Comparison of ENCODE assay signal across 15 cellular contexts in genomic region chr5:3597002-3597726, GRCh38. TPM values are rescaled to one million over a fixed set of nuclear protein-coding genes. Genes with fewer than 3 reads are reported as not detected.
DNase-seq lines count a peak whose midpoint lies in the region; ATAC-seq and TF ChIP-seq lines count a peak whose summit lies in the region.
"Had no signal": no experiment of that assay in that cellular context is flagged by ENCODE, and none has a peak within 500 bp of the region (broad histone marks: within the 10 kb centered on the region; RNA-seq: fewer than 3 reads in every experiment).

No MANE protein-coding gene starts in this region.

- H3K27me3 ChIP-seq in PC-9 (ENCODE audit: insufficient read depth, low read depth) (no peaks in the 10 kb centered on the region), right cardiac atrium (ENCODE audit: control insufficient read depth, insufficient read depth) (no peaks in the 10 kb centered on the region)

- H3K27ac Mint-ChIP-seq in nephron progenitor cell = peak overlapping the region; percentile 57
- H3K27ac Mint-ChIP-seq in natural killer cell treated with Interleukin-12 subunit alpha and Interleukin-12 subunit beta and Interleukin-15 and Interleukin-18, amount 100 ng/mL, for 72 hours = no peak overlapping the region
- H3K27ac Mint-ChIP-seq in natural killer cell = no peak overlapping the region
- H3K27ac Mint-ChIP-seq: CD4-positive, alpha-beta memory T cell had no signal

- TF ChIP-seq CTCF in PC-9 (conservative IDR thresholded peaks at IDR 0.05) (no peak), fibroblast of mammary gland (conservative IDR thresholded peaks at IDR 0.05; ENCODE audit: control insufficient read depth, insufficient read depth, low read depth, low read length) (no peak), nephron progenitor cell (IDR thresholded peaks at IDR 0.05) (no peak), natural killer cell (IDR thresholded peaks at IDR 0.05) (no peak)

- no peaks in the 10 kb centered on the region for H4K20me1 ChIP-seq in PC-9 (ENCODE audit: insufficient read depth)

- H3K9me3 ChIP-seq in PC-9 (ENCODE audit: insufficient read depth, low read depth) (0 out of 2 replicates have a peak, but pooled peaks cover 7% of the 10 kb centered on the region), right cardiac atrium (ENCODE audit: control insufficient read depth, low read length) (no peaks in the 10 kb centered on the region)
- H3K9me3 ChIP-seq: colonic mucosa had no signal

- H3K4me1 ChIP-seq in PC-9 (replicated peaks; ENCODE audit: insufficient read depth) = no peaks in the 10 kb centered on the region
- H3K4me1 ChIP-seq in right cardiac atrium (ENCODE audit: control insufficient read depth, insufficient read depth, low read length) = no peaks in the 10 kb centered on the region
- H3K4me1 ChIP-seq: colonic mucosa had no signal

- BruUV-seq in PC-9 (replicated peaks; lab: Mats Ljungman, UMichigan) = no TSS peak

- intact Hi-C loops in PC-9 (cut with micrococcal nuclease; ENCODE audit: unreplicated experiment) (no loop called here), natural killer cell (cut with micrococcal nuclease) (no loop called here), right cardiac atrium (cut with DNase I) (no loop called here)

- no peak for ATAC-seq in natural killer cell treated with Interleukin-12 subunit alpha and Interleukin-12 subunit beta and Interleukin-15 and Interleukin-18, amount 100 ng/mL, for 72 hours
- no peak for ATAC-seq in natural killer cell
- ATAC-seq in right cardiac atrium = no peak

- no peaks in the 10 kb centered on the region for H3F3A ChIP-seq in PC-9 (ENCODE audit: insufficient read depth, low read depth)

- no peaks in the 10 kb centered on the region for H3K9me2 ChIP-seq in PC-9 (ENCODE audit: insufficient read depth)

- H3K9me3 Mint-ChIP-seq in nephron progenitor cell = peaks cover 7% of the 10 kb centered on the region
- H3K9me3 Mint-ChIP-seq in natural killer cell treated with Interleukin-12 subunit alpha and Interleukin-12 subunit beta and Interleukin-15 and Interleukin-18, amount 100 ng/mL, for 72 hours = no peaks in the 10 kb centered on the region
- no peaks in the 10 kb centered on the region for H3K9me3 Mint-ChIP-seq in natural killer cell

- H3K27me3 Mint-ChIP-seq in nephron progenitor cell (ENCODE audit: low read depth, poor library complexity) (peaks cover 95% of the 10 kb centered on the region), natural killer cell (ENCODE audit: low read depth in 2 of 2) (peaks cover 52% of the 10 kb centered on the region in 2 donors)
- peaks cover 43 to 50% of the 10 kb centered on the region in 2 donors for H3K27me3 Mint-ChIP-seq in natural killer cell treated with Interleukin-12 subunit alpha and Interleukin-12 subunit beta and Interleukin-15 and Interleukin-18, amount 100 ng/mL, for 72 hours

- peak; percentile 54 for DNase-seq in ELF-1 (ENCODE audit: low read depth, low spot score)
- DNase-seq in PC-9 = no peak
- peak; percentile 12 for DNase-seq in fibroblast of mammary gland (ENCODE audit: low read depth)
- DNase-seq in nephron progenitor cell = peak; percentile 34
- DNase-seq in DMS53 treated with DMSO at 0.1 percent for 48 hours (lab: John Stamatoyannopoulos, UW; ENCODE audit: unreplicated experiment) = no peak
- no peak for DNase-seq in natural killer cell treated with Interleukin-12 subunit alpha and Interleukin-12 subunit beta and Interleukin-15 and Interleukin-18, amount 100 ng/mL, for 72 hours (ENCODE audit: low spot score)
- no peak for DNase-seq in natural killer cell
- DNase-seq in right cardiac atrium = no peak
- DNase-seq: activated effector memory CD4-positive, alpha-beta T cell treated with anti-CD3 and anti-CD28 coated beads, Interleukin-2, amount 50 U/mL, for 16 hours; CD4-positive, alpha-beta memory T cell; colonic mucosa; IMR-90; NCI-H2081; WERI-Rb-1 had no signal

- H3K4me3 ChIP-seq in PC-9 (no peak overlapping the region), fibroblast of mammary gland (ENCODE audit: control insufficient read depth, low read depth, low read length) (peak overlapping the region; percentile 50), right cardiac atrium (ENCODE audit: low read length) (no peak overlapping the region)
- H3K4me3 ChIP-seq: colonic mucosa had no signal

- CTCF ChIA-PET in PC-9 (lab: Charles Lee) = no interaction called here

- 0 out of 2 replicates have a peak overlapping the region, but pooled peaks have one; percentile 13 for H2AFZ ChIP-seq in PC-9

- POLR2A ChIA-PET in PC-9 (lab: Charles Lee; ENCODE audit: unreplicated experiment) = no interaction called here

- H3K79me2 ChIP-seq in PC-9 (ENCODE audit: low read depth) = no peaks in the 10 kb centered on the region

- WGBS in right cardiac atrium = 14% methylated on average over 38 of the region's 38 CpGs

- no peak overlapping the region for H3K27ac ChIP-seq in PC-9
- H3K27ac ChIP-seq in right cardiac atrium (ENCODE audit: low read length) = no peak overlapping the region
- H3K27ac ChIP-seq: colonic mucosa, WERI-Rb-1 had no signal

- H3K4me3 Mint-ChIP-seq in nephron progenitor cell (peak overlapping the region; percentile 78), natural killer cell (no peak overlapping the region)
- H3K4me3 Mint-ChIP-seq in natural killer cell treated with Interleukin-12 subunit alpha and Interleukin-12 subunit beta and Interleukin-15 and Interleukin-18, amount 100 ng/mL, for 72 hours = no peak overlapping the region

- H3K4me2 ChIP-seq in PC-9 = no peak overlapping the region

- no peaks in the 10 kb centered on the region for H3K36me3 ChIP-seq in PC-9 (ENCODE audit: low read depth)
- H3K36me3 ChIP-seq: colonic mucosa, WERI-Rb-1 had no signal

- no peaks in the 10 kb centered on the region for H3K36me3 Mint-ChIP-seq in nephron progenitor cell (ENCODE audit: low read depth)
- H3K36me3 Mint-ChIP-seq in natural killer cell treated with Interleukin-12 subunit alpha and Interleukin-12 subunit beta and Interleukin-15 and Interleukin-18, amount 100 ng/mL, for 72 hours = peaks cover 17% of the 10 kb centered on the region
- H3K36me3 Mint-ChIP-seq in natural killer cell = peaks cover 11% of the 10 kb centered on the region

- H3K4me1 Mint-ChIP-seq in nephron progenitor cell = peaks cover 50% of the 10 kb centered on the region
- H3K4me1 Mint-ChIP-seq in natural killer cell treated with Interleukin-12 subunit alpha and Interleukin-12 subunit beta and Interleukin-15 and Interleukin-18, amount 100 ng/mL, for 72 hours (ENCODE audit: low read depth in 2 of 2) = peaks cover 0 to 18% of the 10 kb centered on the region in 2 donors
- peaks cover 10 to 19% of the 10 kb centered on the region in 2 donors for H3K4me1 Mint-ChIP-seq in natural killer cell

RNA-seq across cellular contexts. Expression of gene IRX1, which starts 1.5 kb away (rescaled TPM):
- total RNA-seq in PC-9 (2021) (not detected in 2 replicates), natural killer cell (not detected), right cardiac atrium (not detected)
- not detected for total RNA-seq in natural killer cell treated with Interleukin-12 subunit alpha and Interleukin-12 subunit beta and Interleukin-15 and Interleukin-18, amount 100 ng/mL, for 72 hours
- 0.05 TPM for polyA plus RNA-seq in right cardiac atrium
- total RNA-seq: CD4-positive, alpha-beta memory T cell; colonic mucosa; IMR-90; mucosa of gallbladder had no signal
- polyA plus RNA-seq: CD4-positive, alpha-beta memory T cell; IMR-90 had no signal

Comparison
In these comparisons a context has a peak if more than half of its experiments do, and no peak if none do; other contexts are left out.
1. DNase-seq: peak in ELF-1 (single experiment), fibroblast of mammary gland (single experiment) and nephron progenitor cell (single experiment); none in PC-9 (0 of 2), DMS53 treated with DMSO at 0.1 percent for 48 hours (single experiment), natural killer cell treated with Interleukin-12 subunit alpha and Interleukin-12 subunit beta and Interleukin-15 and Interleukin-18, amount 100 ng/mL, for 72 hours (single experiment), natural killer cell (single experiment) and right cardiac atrium (0 of 3).